In genomic region chr7:105362685-105363084, GRCh38 we compare ENCODE assay signal across 1 cellular context.
TF ChIP-seq lines count a peak whose summit lies in the region.

No MANE protein-coding gene starts in this region.

TF ChIP-seq in HEK293, 187 proteins besides CTCF, POLR2A, EP300 and RAD21 (continued from another document):
- 0 out of 2 replicates have a peak, but pooled peaks have one; percentile 14 for TF ChIP-seq ZNF580 (tag by site-specific recombination; IDR thresholded peaks at IDR 0.05)
